Comparison of ENCODE assay signal across 1 cellular context in the genomic region with DNA sequence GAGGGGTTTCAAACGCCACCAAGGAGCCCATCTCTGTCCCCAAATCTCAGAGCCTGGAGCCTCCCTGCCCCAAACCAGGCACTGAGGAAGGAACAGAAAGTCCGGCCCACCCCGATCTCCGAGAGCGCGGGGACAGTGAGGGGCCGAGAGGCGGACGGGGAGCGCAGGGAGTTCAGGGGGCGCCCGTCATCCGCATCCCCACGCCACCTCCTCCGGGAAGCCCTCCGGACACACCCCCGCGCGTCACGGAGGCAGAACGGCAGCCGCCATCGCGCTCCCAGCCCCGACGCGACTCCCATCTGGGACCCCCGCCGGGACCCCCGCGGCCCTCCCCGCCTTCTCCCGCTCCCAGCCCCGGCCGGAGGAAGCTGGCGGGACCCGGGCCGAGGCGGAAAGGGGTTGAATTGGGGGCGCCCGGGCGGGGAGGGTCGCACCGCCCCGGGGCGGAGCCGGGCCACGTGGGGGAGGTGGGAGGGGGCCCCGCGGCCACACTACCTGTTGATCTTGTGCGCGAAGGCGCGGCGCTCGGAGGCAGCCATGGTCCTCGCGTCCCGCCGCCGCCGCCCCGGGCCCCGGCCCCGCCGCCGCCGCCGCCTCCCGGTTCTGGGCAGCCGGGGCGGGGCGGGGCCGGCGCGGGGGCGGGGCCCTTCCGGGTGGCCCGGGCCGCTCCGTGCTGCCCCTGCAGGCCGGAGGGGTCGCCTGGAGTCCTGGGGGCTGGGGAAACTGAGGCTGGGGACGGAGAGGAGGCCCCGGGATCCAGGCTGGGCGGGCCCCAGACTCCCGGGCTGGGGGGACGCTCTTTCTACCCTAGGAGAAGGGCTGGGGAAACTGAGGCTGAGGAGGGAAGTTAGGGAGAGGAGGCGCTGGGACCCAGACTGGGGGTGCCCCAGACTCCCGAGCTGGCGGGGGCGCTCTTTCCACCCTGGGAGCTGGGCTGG.
TF ChIP-seq lines count a peak whose summit lies in the region.

A gene with protein sequence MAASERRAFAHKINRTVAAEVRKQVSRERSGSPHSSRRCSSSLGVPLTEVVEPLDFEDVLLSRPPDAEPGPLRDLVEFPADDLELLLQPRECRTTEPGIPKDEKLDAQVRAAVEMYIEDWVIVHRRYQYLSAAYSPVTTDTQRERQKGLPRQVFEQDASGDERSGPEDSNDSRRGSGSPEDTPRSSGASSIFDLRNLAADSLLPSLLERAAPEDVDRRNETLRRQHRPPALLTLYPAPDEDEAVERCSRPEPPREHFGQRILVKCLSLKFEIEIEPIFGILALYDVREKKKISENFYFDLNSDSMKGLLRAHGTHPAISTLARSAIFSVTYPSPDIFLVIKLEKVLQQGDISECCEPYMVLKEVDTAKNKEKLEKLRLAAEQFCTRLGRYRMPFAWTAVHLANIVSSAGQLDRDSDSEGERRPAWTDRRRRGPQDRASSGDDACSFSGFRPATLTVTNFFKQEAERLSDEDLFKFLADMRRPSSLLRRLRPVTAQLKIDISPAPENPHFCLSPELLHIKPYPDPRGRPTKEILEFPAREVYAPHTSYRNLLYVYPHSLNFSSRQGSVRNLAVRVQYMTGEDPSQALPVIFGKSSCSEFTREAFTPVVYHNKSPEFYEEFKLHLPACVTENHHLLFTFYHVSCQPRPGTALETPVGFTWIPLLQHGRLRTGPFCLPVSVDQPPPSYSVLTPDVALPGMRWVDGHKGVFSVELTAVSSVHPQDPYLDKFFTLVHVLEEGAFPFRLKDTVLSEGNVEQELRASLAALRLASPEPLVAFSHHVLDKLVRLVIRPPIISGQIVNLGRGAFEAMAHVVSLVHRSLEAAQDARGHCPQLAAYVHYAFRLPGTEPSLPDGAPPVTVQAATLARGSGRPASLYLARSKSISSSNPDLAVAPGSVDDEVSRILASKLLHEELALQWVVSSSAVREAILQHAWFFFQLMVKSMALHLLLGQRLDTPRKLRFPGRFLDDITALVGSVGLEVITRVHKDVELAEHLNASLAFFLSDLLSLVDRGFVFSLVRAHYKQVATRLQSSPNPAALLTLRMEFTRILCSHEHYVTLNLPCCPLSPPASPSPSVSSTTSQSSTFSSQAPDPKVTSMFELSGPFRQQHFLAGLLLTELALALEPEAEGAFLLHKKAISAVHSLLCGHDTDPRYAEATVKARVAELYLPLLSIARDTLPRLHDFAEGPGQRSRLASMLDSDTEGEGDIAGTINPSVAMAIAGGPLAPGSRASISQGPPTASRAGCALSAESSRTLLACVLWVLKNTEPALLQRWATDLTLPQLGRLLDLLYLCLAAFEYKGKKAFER (N-terminal part only) (minus strand): TSS at position 623 of the 938 bp plus-strand sequence. CDS start 84 bp downstream, at position 539.

TF ChIP-seq in HepG2, 621 proteins besides CTCF, POLR2A, EP300 and RAD21 (continued from another document):
- TF ChIP-seq SIN3A (IDR thresholded peaks at IDR 0.05; ENCODE audit: borderline replicate concordance, low read depth, low read length) = peak; percentile 14; the same call in 1 of the 2 replicates
- TF ChIP-seq SPEN (CRISPR knock-in tag; IDR thresholded peaks at IDR 0.05; ENCODE audit: low read depth) = no peak
- no peak for TF ChIP-seq TOPORS (CRISPR knock-in tag; IDR thresholded peaks at IDR 0.05)
- no peak for TF ChIP-seq CHCHD3 (CRISPR knock-in tag; IDR thresholded peaks at IDR 0.05)
- TF ChIP-seq, protein P1, sequence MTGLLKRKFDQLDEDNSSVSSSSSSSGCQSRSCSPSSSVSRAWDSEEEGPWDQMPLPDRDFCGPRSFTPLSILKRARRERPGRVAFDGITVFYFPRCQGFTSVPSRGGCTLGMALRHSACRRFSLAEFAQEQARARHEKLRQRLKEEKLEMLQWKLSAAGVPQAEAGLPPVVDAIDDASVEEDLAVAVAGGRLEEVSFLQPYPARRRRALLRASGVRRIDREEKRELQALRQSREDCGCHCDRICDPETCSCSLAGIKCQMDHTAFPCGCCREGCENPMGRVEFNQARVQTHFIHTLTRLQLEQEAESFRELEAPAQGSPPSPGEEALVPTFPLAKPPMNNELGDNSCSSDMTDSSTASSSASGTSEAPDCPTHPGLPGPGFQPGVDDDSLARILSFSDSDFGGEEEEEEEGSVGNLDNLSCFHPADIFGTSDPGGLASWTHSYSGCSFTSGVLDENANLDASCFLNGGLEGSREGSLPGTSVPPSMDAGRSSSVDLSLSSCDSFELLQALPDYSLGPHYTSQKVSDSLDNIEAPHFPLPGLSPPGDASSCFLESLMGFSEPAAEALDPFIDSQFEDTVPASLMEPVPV (CRISPR knock-in tag; IDR thresholded peaks at IDR 0.05) = 0 out of 2 replicates have a peak, but pooled peaks have one; percentile 28
